10 cellular contexts compared by ENCODE assay signal in the genomic region with DNA sequence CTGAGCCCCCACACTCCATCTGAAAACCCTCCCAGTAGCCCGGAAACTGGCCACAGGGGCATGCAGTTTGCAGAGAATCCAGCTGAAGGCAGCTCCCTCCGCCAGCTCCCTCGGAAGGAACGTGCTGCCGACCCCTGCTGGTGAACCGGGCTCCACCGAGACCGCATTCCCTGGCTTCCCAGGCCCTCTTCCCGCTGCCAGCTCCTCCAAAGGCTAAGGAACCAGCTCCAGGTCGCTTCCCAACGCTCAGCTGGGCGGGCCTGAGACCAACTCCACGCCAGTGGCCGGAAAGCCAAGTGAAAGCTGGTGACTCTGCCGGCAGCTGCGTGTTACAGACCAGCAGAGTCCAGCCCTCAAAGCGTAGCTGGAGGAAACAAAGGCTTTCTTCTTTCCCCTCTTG. TPM values are rescaled to one million over a fixed set of nuclear protein-coding genes. Genes with fewer than 3 reads are reported as not detected.
DNase-seq lines count a peak whose midpoint lies in the region; ATAC-seq and TF ChIP-seq lines count a peak whose summit lies in the region.
"Had no signal": no experiment of that assay in that cellular context is flagged by ENCODE, and none has a peak within 500 bp of the region (broad histone marks: within the 10 kb centered on the region; RNA-seq: fewer than 3 reads in every experiment).

No MANE protein-coding gene starts in this region.

- no peak overlapping the region for H3K4me3 ChIP-seq in GM23338
- H3K4me3 ChIP-seq in gastrocnemius medialis = peak overlapping the region; percentile 41 to 61 (median 44)
- H3K4me3 ChIP-seq: SJSA1 had no signal

- TF ChIP-seq POLR2A in gastrocnemius medialis (IDR thresholded peaks at IDR 0.05) = no peak

- H3K79me2 ChIP-seq in GM23338 (replicated peaks; ENCODE audit: insufficient read depth) = peaks cover 56% of the 10 kb centered on the region

- ATAC-seq in GM23338 (peak; percentile 96), gastrocnemius medialis (peak; percentile 71 to 91), HG02885 (IDR thresholded peaks at IDR 0.05; ENCODE audit: poor library complexity, unreplicated experiment) (no peak), GM18868 (IDR thresholded peaks at IDR 0.05; ENCODE audit: unreplicated experiment) (no peak)
- ATAC-seq in stimulated activated memory B cell treated with anti-CD40 and anti-IgM and Interleukin-4, amounts not matched to agents 10 μg/mL and 1 μg/mL and 100 μg/mL, for 72 hours = no peak

- no peak overlapping the region; the same call in 1 of the 2 replicates for H3K27ac Mint-ChIP-seq in GM23338
- H3K27ac Mint-ChIP-seq in stimulated activated memory B cell treated with anti-CD40 and anti-IgM and Interleukin-4, amounts not matched to agents 10 μg/mL and 1 μg/mL and 100 μg/mL, for 72 hours = no peak overlapping the region
- H3K27ac Mint-ChIP-seq: mesothelial cell of epicardium had no signal

- H3K4me2 ChIP-seq in GM23338 = no peak overlapping the region

- intact Hi-C loops in gastrocnemius medialis (cut with DNase I; ENCODE audit: low total_unique reads) = loop anchor here (1.0 to 5.0 kb wide), 2 partner anchors 36 to 44 kb away; no protein-coding TSS in a partner anchor

- no peaks in the 10 kb centered on the region for H3K9me2 ChIP-seq in GM23338 (ENCODE audit: insufficient read depth)

- H4K20me1 ChIP-seq in GM23338 (replicated peaks; ENCODE audit: insufficient read depth) = peaks cover 5% of the 10 kb centered on the region

- no peak overlapping the region for H3K4me3 Mint-ChIP-seq in GM23338
- H3K4me3 Mint-ChIP-seq in stimulated activated memory B cell treated with anti-CD40 and anti-IgM and Interleukin-4, amounts not matched to agents 10 μg/mL and 1 μg/mL and 100 μg/mL, for 72 hours = no peak overlapping the region
- H3K4me3 Mint-ChIP-seq: mesothelial cell of epicardium had no signal

- peaks cover 16% of the 10 kb centered on the region for H3K36me3 Mint-ChIP-seq in GM23338 (ENCODE audit: low read depth)
- H3K36me3 Mint-ChIP-seq in stimulated activated memory B cell treated with anti-CD40 and anti-IgM and Interleukin-4, amounts not matched to agents 10 μg/mL and 1 μg/mL and 100 μg/mL, for 72 hours = peaks cover 15% of the 10 kb centered on the region

- H3K9me3 ChIP-seq in gastrocnemius medialis = no peaks in the 10 kb centered on the region
- H3K9me3 ChIP-seq: SJSA1 had no signal

- H3K4me1 ChIP-seq in GM23338 (ENCODE audit: insufficient read depth) (peaks cover 4% of the 10 kb centered on the region), gastrocnemius medialis (peaks cover 12% of the 10 kb centered on the region in 2 donors)
- H3K4me1 ChIP-seq: SJSA1 had no signal

- H3K27me3 ChIP-seq in GM23338 (ENCODE audit: insufficient read depth) = no peaks in the 10 kb centered on the region
- H3K27me3 ChIP-seq in gastrocnemius medialis = no peaks in the 10 kb centered on the region
- H3K27me3 ChIP-seq: SJSA1 had no signal

- H3K36me3 ChIP-seq in GM23338 (ENCODE audit: insufficient read depth) (0 out of 2 replicates have a peak, but pooled peaks cover 5% of the 10 kb centered on the region), gastrocnemius medialis (no peaks in the 10 kb centered on the region)
- H3K36me3 ChIP-seq: SJSA1 had no signal

- TF ChIP-seq CTCF in GM23338 (conservative IDR thresholded peaks at IDR 0.05; ENCODE audit: low read depth in 2 of 2) = peak; percentile 46 to 72
- peak; percentile 46 to 66 (median 57) for TF ChIP-seq CTCF in gastrocnemius medialis (IDR thresholded peaks at IDR 0.05 in 4 of 5, conservative IDR thresholded peaks at IDR 0.05 in 1 of 5)

- H2AFZ ChIP-seq in GM23338 = no peak overlapping the region

- DNase-seq in GM23338 (ENCODE audit: low spot score) (peak; percentile 87), cerebellar cortex (ENCODE audit: low spot score) (peak; percentile 67), iPS-NIHi7 (ENCODE audit: extremely low spot score) (peak; percentile 90), gastrocnemius medialis (peak; percentile 59 to 85), NCI-H187 (lab: John Stamatoyannopoulos, UW) (no peak)

- no peaks in the 10 kb centered on the region for H3K9me3 Mint-ChIP-seq in GM23338
- H3K9me3 Mint-ChIP-seq in stimulated activated memory B cell treated with anti-CD40 and anti-IgM and Interleukin-4, amounts not matched to agents 10 μg/mL and 1 μg/mL and 100 μg/mL, for 72 hours = no peaks in the 10 kb centered on the region
- H3K9me3 Mint-ChIP-seq: mesothelial cell of epicardium had no signal

- H3K27ac ChIP-seq in GM23338 (ENCODE audit: low read depth) (peak overlapping the region; percentile 89), gastrocnemius medialis (peak overlapping the region; percentile 77 to 86 (median 80))
- H3K27ac ChIP-seq: SJSA1 had no signal

- in situ Hi-C loops in gastrocnemius medialis (cut with MboI; ENCODE audit: low sequenced_read_pairs in 4 of 4) = no loop called here

- H3K4me1 Mint-ChIP-seq in GM23338 = peaks cover 16% of the 10 kb centered on the region
- no peaks in the 10 kb centered on the region for H3K4me1 Mint-ChIP-seq in stimulated activated memory B cell treated with anti-CD40 and anti-IgM and Interleukin-4, amounts not matched to agents 10 μg/mL and 1 μg/mL and 100 μg/mL, for 72 hours
- H3K4me1 Mint-ChIP-seq: mesothelial cell of epicardium had no signal

- 0 out of 2 replicates have a peak, but pooled peaks cover 4% of the 10 kb centered on the region for H3F3A ChIP-seq in GM23338 (replicated peaks; ENCODE audit: low read depth)

- peaks cover 2% of the 10 kb centered on the region for H3K27me3 Mint-ChIP-seq in GM23338 (ENCODE audit: insufficient read depth, low read depth, poor library complexity)
- no peaks in the 10 kb centered on the region for H3K27me3 Mint-ChIP-seq in stimulated activated memory B cell treated with anti-CD40 and anti-IgM and Interleukin-4, amounts not matched to agents 10 μg/mL and 1 μg/mL and 100 μg/mL, for 72 hours

TF ChIP-seq in GM23338, 12 proteins besides CTCF, POLR2A, EP300 and RAD21:
- no peak for TF ChIP-seq EZH2 (IDR thresholded peaks at IDR 0.05; ENCODE audit: low read depth, unreplicated experiment)

RNA-seq across cellular contexts. Expression of gene GPER1, which starts 35.8 kb away (rescaled TPM):
- total RNA-seq in GM23338 (2014; rRNA removed; shearing (Covaris generic)) = 2.8 TPM in 1 of 2 replicates, not detected in the other
- polyA plus RNA-seq in GM23338 (2016; fragmentation: Nextera tagmentation; extraction: Ambion mirVana) = 0.42 and 0.89 TPM in 2 replicates
- total RNA-seq in gastrocnemius medialis = 1 to 10 TPM in 3 of 4 donors, under 1 TPM in 1; 0.92 to 3.2 (median 2.1) TPM
- total RNA-seq: SJSA1 had no signal

RNA-seq across cellular contexts. Expression of gene ZFAND2A, which starts 36.3 kb away (rescaled TPM):
- total RNA-seq in GM23338 (2014; rRNA removed; shearing (Covaris generic)) = 14.4 and 15.3 TPM in 2 replicates
- 29.2 and 30.3 TPM in 2 replicates for polyA plus RNA-seq in GM23338 (2016; fragmentation: Nextera tagmentation; extraction: Ambion mirVana)
- total RNA-seq in gastrocnemius medialis = 10 to 100 TPM; 12.0 to 17.9 (median 14.1) TPM

Comparison
In these comparisons a context has a peak if more than half of its experiments do, and no peak if none do; other contexts are left out.
1. ATAC-seq: peak in GM23338 (single experiment) and gastrocnemius medialis (2 of 2); none in HG02885 (single experiment), stimulated activated memory B cell treated with anti-CD40 and anti-IgM and Interleukin-4, amounts not matched to agents 10 μg/mL and 1 μg/mL and 100 μg/mL, for 72 hours (single experiment) and GM18868 (single experiment).
2. DNase-seq: peak in GM23338 (single experiment), cerebellar cortex (single experiment), iPS-NIHi7 (single experiment) and gastrocnemius medialis (2 of 2); none in NCI-H187 (0 of 2).